1 cellular context compared by ENCODE assay signal in genomic region chr13:29885967-29886366, GRCh38.
TF ChIP-seq lines count a peak whose summit lies in the region.

No MANE protein-coding gene starts in this region.

TF ChIP-seq in GM23338, 12 proteins besides CTCF, POLR2A, EP300 and RAD21:
- TF ChIP-seq ZNF114 (CRISPR knock-in tag; IDR thresholded peaks at IDR 0.05) (no peak), EZH2phosphoT487 (IDR thresholded peaks at IDR 0.05; ENCODE audit: unreplicated experiment) (no peak), NANOG (IDR thresholded peaks at IDR 0.05; ENCODE audit: borderline replicate concordance) (no peak), JUNB (IDR thresholded peaks at IDR 0.05; ENCODE audit: unreplicated experiment) (no peak), ZNF331 (CRISPR knock-in tag; IDR thresholded peaks at IDR 0.05; ENCODE audit: low read depth) (no peak), CREB1 (CRISPR knock-in tag; IDR thresholded peaks at IDR 0.05; ENCODE audit: low read depth) (no peak), REST (IDR thresholded peaks at IDR 0.05; ENCODE audit: unreplicated experiment) (no peak), STAT1 (IDR thresholded peaks at IDR 0.05; ENCODE audit: unreplicated experiment) (no peak), POLR2AphosphoS5 (IDR thresholded peaks at IDR 0.05; ENCODE audit: low read depth) (no peak), ZNF462 (CRISPR knock-in tag; IDR thresholded peaks at IDR 0.05) (no peak), EZH2 (IDR thresholded peaks at IDR 0.05; ENCODE audit: low read depth, unreplicated experiment) (no peak), ETS1 (IDR thresholded peaks at IDR 0.05) (no peak)
TF ChIP-seq in GM23338: peak in this region for 0.
